In genomic region chr1:29852248-29852647, GRCh38 we compare ENCODE assay signal across 13 cellular contexts.
"Had no signal": no experiment of that assay in that cellular context is flagged by ENCODE, and none has a peak within 500 bp of the region (broad histone marks: within the 10 kb centered on the region; RNA-seq: fewer than 3 reads in every experiment).

No MANE protein-coding gene starts in this region.

- H3K4me3 Mint-ChIP-seq: dendritic cell treated with granulocyte-macrophage colony-stimulating factor and Interleukin-4, amounts not matched to agents 40 ng/mL and 50 ng/mL, for 4 days; naive B cell; stimulated activated memory B cell treated with anti-CD40 and anti-IgM and Interleukin-4, amounts not matched to agents 10 μg/mL and 1 μg/mL and 100 μg/mL, for 72 hours; stimulated activated naive CD8-positive, alpha-beta T cell treated with anti-CD3 and anti-CD28 coated beads, Interleukin-15, Interleukin-2, amounts not matched to agents 100 ng/mL and 50 ng/mL, for 24 hours had no signal

- H3K9me3 Mint-ChIP-seq: dendritic cell treated with granulocyte-macrophage colony-stimulating factor and Interleukin-4, amounts not matched to agents 40 ng/mL and 50 ng/mL, for 4 days; stimulated activated naive CD8-positive, alpha-beta T cell treated with anti-CD3 and anti-CD28 coated beads, Interleukin-15, Interleukin-2, amounts not matched to agents 100 ng/mL and 50 ng/mL, for 24 hours had no signal

- DNase-seq: heart left ventricle; hippocampal formation; mesendoderm; naive B cell; pancreas; stimulated activated CD4-positive, alpha-beta T cell treated with anti-CD3 and anti-CD28 coated beads, Interleukin-4, amount 100 ng/mL, for 24 hours; upper lobe of left lung had no signal

- H3K4me1 Mint-ChIP-seq: naive B cell; stimulated activated memory B cell treated with anti-CD40 and anti-IgM and Interleukin-4, amounts not matched to agents 10 μg/mL and 1 μg/mL and 100 μg/mL, for 72 hours had no signal

- H3K36me3 Mint-ChIP-seq: naive B cell; stimulated activated memory B cell treated with anti-CD40 and anti-IgM and Interleukin-4, amounts not matched to agents 10 μg/mL and 1 μg/mL and 100 μg/mL, for 72 hours had no signal

- ATAC-seq: stimulated activated memory B cell treated with anti-CD40 and anti-IgM and Interleukin-4, amounts not matched to agents 10 μg/mL and 1 μg/mL and 100 μg/mL, for 72 hours had no signal

- H3K4me3 ChIP-seq: heart left ventricle, pancreas, smooth muscle cell, tibial artery, upper lobe of left lung, vagina had no signal

- H3K27ac ChIP-seq: heart left ventricle, pancreas, tibial artery, upper lobe of left lung, vagina had no signal

- H3K27ac Mint-ChIP-seq: dendritic cell treated with granulocyte-macrophage colony-stimulating factor and Interleukin-4, amounts not matched to agents 40 ng/mL and 50 ng/mL, for 4 days; naive B cell; stimulated activated memory B cell treated with anti-CD40 and anti-IgM and Interleukin-4, amounts not matched to agents 10 μg/mL and 1 μg/mL and 100 μg/mL, for 72 hours; stimulated activated naive CD8-positive, alpha-beta T cell treated with anti-CD3 and anti-CD28 coated beads, Interleukin-15, Interleukin-2, amounts not matched to agents 100 ng/mL and 50 ng/mL, for 24 hours had no signal
